In the genomic region with DNA sequence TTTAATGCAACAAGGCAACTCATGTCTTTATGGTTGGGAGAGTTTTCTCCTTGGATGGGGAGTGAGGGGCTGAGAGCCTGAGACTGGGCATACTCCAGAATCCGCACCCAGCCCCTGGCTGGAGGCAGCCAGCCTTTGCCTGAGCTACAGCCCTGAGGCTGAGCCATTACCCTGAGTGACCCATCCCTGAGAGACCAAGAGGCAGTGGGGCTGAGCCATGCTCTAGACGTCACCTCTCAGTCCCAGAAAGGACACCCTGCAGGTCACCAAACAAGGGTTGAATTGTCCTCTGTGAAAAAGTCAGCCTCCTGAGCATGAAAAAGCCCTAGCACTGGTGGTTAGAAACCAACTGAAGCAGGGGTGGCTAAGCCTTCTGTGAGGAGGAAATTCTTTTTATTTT, we compare ENCODE assay signal across 1 cellular context.
TF ChIP-seq lines count a peak whose summit lies in the region.

No MANE protein-coding gene starts in this region.

TF ChIP-seq in GM23338, 12 proteins besides CTCF, POLR2A, EP300 and RAD21 (continued from another document):
- no peak for TF ChIP-seq REST (IDR thresholded peaks at IDR 0.05; ENCODE audit: unreplicated experiment)
